ENCODE assay signal across 8 cellular contexts in the genomic region with DNA sequence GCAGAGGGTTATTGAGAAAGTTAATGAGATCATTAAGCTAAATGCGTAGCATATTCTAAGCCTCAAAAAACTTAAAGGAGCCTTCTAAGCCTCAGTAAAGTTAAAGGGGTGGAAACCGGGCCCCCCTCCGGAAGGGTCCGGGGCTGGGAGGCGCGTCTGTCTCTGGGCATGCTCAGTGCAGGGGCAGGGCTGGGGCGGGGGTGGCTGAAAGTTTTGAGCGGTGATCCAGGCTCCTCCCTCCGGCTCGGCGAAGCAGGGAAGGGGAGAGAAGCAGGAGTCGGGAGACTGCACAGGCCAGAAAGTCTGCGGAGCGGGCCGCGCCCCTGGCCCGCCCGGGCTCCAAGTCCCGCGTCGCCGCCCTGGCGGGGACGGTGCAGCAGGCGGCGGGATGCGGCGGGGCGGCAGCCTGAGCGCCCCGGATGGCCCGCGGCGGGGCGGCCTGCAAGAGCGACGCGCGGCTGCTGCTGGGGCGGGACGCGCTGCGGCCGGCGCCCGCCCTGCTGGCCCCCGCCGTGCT. TPM values are rescaled to one million over a fixed set of nuclear protein-coding genes. Genes with fewer than 3 reads are reported as not detected.
A peak's percentile ranks its signal among the peaks of the same experiment; 100 is the strongest.
DNase-seq lines count a peak whose midpoint lies in the region; ATAC-seq, FAIRE-seq and TF ChIP-seq lines count a peak whose summit lies in the region.

A gene (plus strand): TSS at position 240 of the 517 bp plus-strand sequence. CDS start 180 bp downstream, at position 420.

- peak within 1 kb of the TSS; percentile 70 for H3K4me2 ChIP-seq in endothelial cell of umbilical vein (ENCODE audit: insufficient read depth, low read length)

- peaks cover 25% of the 10 kb centered on the region for H3K4me1 ChIP-seq in endothelial cell of umbilical vein (ENCODE audit: control insufficient read depth, extremely low read depth, insufficient read depth, low read length)

- ATAC-seq in HG03521 (IDR thresholded peaks at IDR 0.05; ENCODE audit: unreplicated experiment) (no peak), HG02610 (IDR thresholded peaks at IDR 0.05; ENCODE audit: unreplicated experiment) (no peak)

- H3K9ac ChIP-seq in endothelial cell of umbilical vein (replicated peaks; ENCODE audit: extremely low read depth, insufficient read depth, low read length): peak within 1 kb of the TSS; percentile 54

- peak within 1 kb of the TSS; percentile 41 to 52 (median 44) for H3K4me3 ChIP-seq in endothelial cell of umbilical vein (replicated peaks in 1 of 3; ENCODE audit: insufficient read depth in 1 of 3, low read depth in 1 of 3, low read length in 3 of 3)

- TF ChIP-seq CTCF in VCaP (conservative IDR thresholded peaks at IDR 0.05) (no peak), endothelial cell of umbilical vein (IDR thresholded peaks at IDR 0.05; ENCODE audit: extremely low read depth in 1 of 2, insufficient read depth in 1 of 2, low read depth in 1 of 2, low read length in 2 of 2) (no peak)

- peak; percentile 80 for TF ChIP-seq POLR2A in endothelial cell of umbilical vein (IDR thresholded peaks at IDR 0.05; ENCODE audit: low read depth, low read length)

- POLR2A ChIA-PET in endothelial cell of umbilical vein (lab: Charles Lee): no interaction called here

- no peaks in the 10 kb centered on the region for H3K9me3 ChIP-seq in endothelial cell of umbilical vein (replicated peaks; ENCODE audit: control insufficient read depth, insufficient read depth, low read length)

- intact Hi-C loops in endothelial cell of umbilical vein (cut with micrococcal nuclease): loop anchor here (1.0 to 2.0 kb wide), 2 partner anchors 41 to 80 kb away; no protein-coding TSS in a partner anchor

- no peaks in the 10 kb centered on the region for H3K27me3 ChIP-seq in endothelial cell of umbilical vein (ENCODE audit: control insufficient read depth in 2 of 2, insufficient read depth in 2 of 2, low read length in 2 of 2)

- H2AFZ ChIP-seq in endothelial cell of umbilical vein (ENCODE audit: low read depth, low read length): peak within 1 kb of the TSS; percentile 97

- peaks cover 25% of the 10 kb centered on the region for H3K79me2 ChIP-seq in endothelial cell of umbilical vein (ENCODE audit: control insufficient read depth, insufficient read depth, low read length)

- in situ Hi-C loops in G401 (cut with HindIII; ENCODE audit: low sequenced_read_pairs): no loop called here

- DNase-seq in G401 (ENCODE audit: low spot score): peak; percentile 36
- peak; percentile 92 for DNase-seq in HTR-8/SVneo (ENCODE audit: insufficient read length, low spot score)
- peak; percentile 67 for DNase-seq in endothelial cell of umbilical vein (ENCODE audit: low read depth, low spot score)
- DNase-seq in medulla oblongata (ENCODE audit: extremely low spot score): peak; percentile 57
- peak; percentile 74 for DNase-seq in stromal cell of bone marrow (ENCODE audit: low read depth)

- no peaks in the 10 kb centered on the region for H4K20me1 ChIP-seq in endothelial cell of umbilical vein (replicated peaks; ENCODE audit: control insufficient read depth, extremely low read depth, insufficient read depth, low read length)

- FAIRE-seq in HTR-8/SVneo (lab: Jason Lieb, UNC) (peak; percentile 71), endothelial cell of umbilical vein (lab: Jason Lieb, UNC) (peak; percentile 82)

- H3K27ac ChIP-seq in VCaP: peak within 1 kb of the TSS; percentile 88
- H3K27ac ChIP-seq in endothelial cell of umbilical vein (ENCODE audit: insufficient read depth, low read depth, low read length): peak within 1 kb of the TSS; percentile 68

- dilution Hi-C loops in endothelial cell of umbilical vein (cut with MboI; ENCODE audit: extremely low pct_ligation_motif_present, low sequenced_read_pairs): no loop called here

- no TSS peak for BruUV-seq in endothelial cell of umbilical vein (replicated peaks; lab: Mats Ljungman, UMichigan)

- H3K9me1 ChIP-seq in endothelial cell of umbilical vein (replicated peaks; ENCODE audit: control insufficient read depth, extremely low read depth, insufficient read depth, low read length): no peaks in the 10 kb centered on the region

- CTCF ChIA-PET in endothelial cell of umbilical vein (lab: Charles Lee): interaction anchor here (1.2 to 2.8 kb wide), 3 partner anchors 11 to 80 kb away, joined by 3 to 9 read pairs (median 5); no protein-coding TSS in a partner anchor

- H3K36me3 ChIP-seq in endothelial cell of umbilical vein (ENCODE audit: control insufficient read depth in 2 of 2, extremely low read depth in 1 of 2, insufficient read depth in 2 of 2, low read length in 2 of 2): no peaks in the 10 kb centered on the region

TF ChIP-seq in endothelial cell of umbilical vein, 7 proteins besides CTCF, POLR2A, EP300 and RAD21:
- no peak for TF ChIP-seq GATA2 (IDR thresholded peaks at IDR 0.05; ENCODE audit: insufficient read depth, insufficient read length, low read depth, low read length)
- TF ChIP-seq, protein P1, sequence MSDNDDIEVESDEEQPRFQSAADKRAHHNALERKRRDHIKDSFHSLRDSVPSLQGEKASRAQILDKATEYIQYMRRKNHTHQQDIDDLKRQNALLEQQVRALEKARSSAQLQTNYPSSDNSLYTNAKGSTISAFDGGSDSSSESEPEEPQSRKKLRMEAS (IDR thresholded peaks at IDR 0.05; ENCODE audit: insufficient read depth, insufficient read length): no peak
- no peak for TF ChIP-seq JUN (IDR thresholded peaks at IDR 0.05; ENCODE audit: borderline replicate concordance, insufficient read depth, insufficient read length, low read depth)
- no peak for TF ChIP-seq EZH2 (IDR thresholded peaks at IDR 0.05; ENCODE audit: borderline replicate concordance, low read depth, low read length, severe bottlenecking)
- peak; percentile 69 for TF ChIP-seq POLR2AphosphoS5 (IDR thresholded peaks at IDR 0.05; ENCODE audit: insufficient read depth, low read depth, low read length)
TF ChIP-seq in endothelial cell of umbilical vein: peak in this region for 1.

RNA-seq across cellular contexts. Expression of the gene that starts here (rescaled TPM):
- 10.2 and 21.0 TPM in 2 replicates for total RNA-seq in G401 (2014; rRNA removed; shearing (Covaris generic))
- 21.3 and 31.6 TPM in 2 replicates for total RNA-seq in endothelial cell of umbilical vein
- polyA plus RNA-seq in endothelial cell of umbilical vein: 5.6 and 6.3 TPM in 2 replicates
- 6.1 and 7.4 TPM in 2 replicates for polyA plus RNA-seq in endothelial cell of umbilical vein (2011; cell fraction: cytosol; rRNA removed)
- 19.2 and 22.4 TPM in 2 replicates for polyA plus RNA-seq in endothelial cell of umbilical vein (2011; cell fraction: nucleus; rRNA removed)
- 9.3 and 9.7 TPM in 2 replicates for polyA plus RNA-seq in endothelial cell of umbilical vein (2012)
- polyA minus RNA-seq in endothelial cell of umbilical vein: 16.1 and 19.4 TPM in 2 replicates
- 0.72 TPM for polyA minus RNA-seq in endothelial cell of umbilical vein (2011; cell fraction: cytosol; rRNA and poly(A)+ RNA removed)
- polyA minus RNA-seq in endothelial cell of umbilical vein (2011; cell fraction: nucleus; rRNA and poly(A)+ RNA removed): 25.3 and 32.7 TPM in 2 replicates

Comparison
In these comparisons a context has a peak if more than half of its experiments do, and no peak if none do; other contexts are left out.
1. DNase-seq: peak in every context shown above with its lines; median percentile 92 in HTR-8/SVneo; 74 in stromal cell of bone marrow; 67 in endothelial cell of umbilical vein; 57 in medulla oblongata; 36 in G401.